In genomic region chr10:131311661-131312260, GRCh38 we compare ENCODE assay signal across 10 cellular contexts. TPM values are rescaled to one million over a fixed set of nuclear protein-coding genes. Genes with fewer than 3 reads are reported as not detected.
DNase-seq lines count a peak whose midpoint lies in the region; ATAC-seq and TF ChIP-seq lines count a peak whose summit lies in the region.
"Had no signal": no experiment of that assay in that cellular context is flagged by ENCODE, and none has a peak within 500 bp of the region (broad histone marks: within the 10 kb centered on the region; RNA-seq: fewer than 3 reads in every experiment).

Gene TCERG1L, minus strand, starts transcription at chr10:131311721. Its CDS starts 86 bp downstream, at chr10:131311635.

- H2AFZ ChIP-seq in GM23338 (no peak within 1 kb of the TSS), parathyroid adenoma (peak within 1 kb of the TSS; percentile 73)

- H3K9me3 ChIP-seq in esophagus (ENCODE audit: control insufficient read depth in 2 of 2, insufficient read depth in 1 of 2, low read depth in 1 of 2, low read length in 1 of 2), result peaks cover 0 to 4% of the 10 kb centered on the region in 2 donors
- H3K9me3 ChIP-seq in parathyroid adenoma (ENCODE audit: control insufficient read depth, low read length), result no peaks in the 10 kb centered on the region

- ATAC-seq in GM23338, result peak; percentile 66
- no peak for ATAC-seq in GM21381 (IDR thresholded peaks at IDR 0.05; ENCODE audit: unreplicated experiment)

- H3K79me2 ChIP-seq in GM23338 (replicated peaks; ENCODE audit: insufficient read depth) (no peaks in the 10 kb centered on the region), parathyroid adenoma (no peaks in the 10 kb centered on the region)

- no peak for TF ChIP-seq CTCF in GM23338 (conservative IDR thresholded peaks at IDR 0.05; ENCODE audit: low read depth in 2 of 2)
- no peak for TF ChIP-seq CTCF in parathyroid adenoma (IDR thresholded peaks at IDR 0.05)

- no peak within 1 kb of the TSS for H3K9ac ChIP-seq in parathyroid adenoma

- no peak within 1 kb of the TSS for H3K27ac ChIP-seq in GM23338 (ENCODE audit: low read depth)
- H3K27ac ChIP-seq in esophagus (ENCODE audit: low read depth in 2 of 2, low read length in 1 of 2), result no peak within 1 kb of the TSS
- peak within 1 kb of the TSS; percentile 62 for H3K27ac ChIP-seq in parathyroid adenoma

- H3K4me1 ChIP-seq in GM23338 (ENCODE audit: insufficient read depth) (peaks cover 3% of the 10 kb centered on the region; the same call in 1 of the 2 replicates), esophagus (ENCODE audit: control insufficient read depth in 2 of 2, insufficient read depth in 2 of 2, low read length in 1 of 2) (peaks cover 0 to 14% of the 10 kb centered on the region in 2 donors), parathyroid adenoma (peaks cover 3% of the 10 kb centered on the region)

- DNase-seq in GM23338 (ENCODE audit: low spot score) (peak; percentile 50), NCI-H2171 treated with DMSO at 0.1 percent for 48 hours (lab: John Stamatoyannopoulos, UW) (peak; percentile 31), SW480 (ENCODE audit: low spot score) (no peak), KBM-7 (no peak)
- DNase-seq: stimulated activated naive B cell treated with anti-CD40 and anti-IgM and Interleukin-4, amounts not matched to agents 10 μg/mL and 1 μg/mL and 100 μg/mL, for 72 hours had no signal

- WGBS in esophagus, 2 donors, result 2 to 3% methylated on average over 30 to 89 of the region's 89 CpGs

- H3K4me2 ChIP-seq in GM23338 (peak within 1 kb of the TSS; percentile 78), parathyroid adenoma (ENCODE audit: low read length) (peak within 1 kb of the TSS; percentile 47)

- H3K4me3 ChIP-seq in GM23338 (peak within 1 kb of the TSS; percentile 55), esophagus (ENCODE audit: low read depth in 1 of 2, low read length in 2 of 2) (peak within 1 kb of the TSS; percentile 37 to 47), parathyroid adenoma (ENCODE audit: low read depth, low read length) (peak within 1 kb of the TSS; percentile 11)

- peak within 1 kb of the TSS; percentile 59 for H3K4me3 Mint-ChIP-seq in GM23338

- no peaks in the 10 kb centered on the region for H4K20me1 ChIP-seq in GM23338 (replicated peaks; ENCODE audit: insufficient read depth)

- H3F3A ChIP-seq in GM23338 (replicated peaks; ENCODE audit: low read depth), result no peaks in the 10 kb centered on the region

- H3K27me3 ChIP-seq in GM23338 (ENCODE audit: insufficient read depth), result peaks cover 7% of the 10 kb centered on the region; the same call in 1 of the 2 replicates
- peaks cover 0 to 16% of the 10 kb centered on the region in 2 donors for H3K27me3 ChIP-seq in esophagus (ENCODE audit: control insufficient read depth in 1 of 2, insufficient read depth in 2 of 2, low read length in 2 of 2)
- no peaks in the 10 kb centered on the region for H3K27me3 ChIP-seq in parathyroid adenoma (ENCODE audit: control insufficient read depth, insufficient read depth, low read length)

- peaks cover 75% of the 10 kb centered on the region for H3K9me3 Mint-ChIP-seq in GM23338
- H3K9me3 Mint-ChIP-seq: stimulated activated naive B cell treated with anti-CD40 and anti-IgM and Interleukin-4, amounts not matched to agents 10 μg/mL and 1 μg/mL and 100 μg/mL, for 72 hours had no signal

- H3K4me1 Mint-ChIP-seq in GM23338, result peaks cover 6% of the 10 kb centered on the region; the same call in 2 of the 3 replicates
- H3K4me1 Mint-ChIP-seq: stimulated activated naive B cell treated with anti-CD40 and anti-IgM and Interleukin-4, amounts not matched to agents 10 μg/mL and 1 μg/mL and 100 μg/mL, for 72 hours had no signal

- in situ Hi-C loops in KBM-7 (cut with MboI; ENCODE audit: low pct_unique_long_range_greater_than_20kb, low sequenced_read_pairs), result no loop called here

- H3K9me2 ChIP-seq in GM23338 (ENCODE audit: insufficient read depth), result no peaks in the 10 kb centered on the region

- no peak within 1 kb of the TSS for H3K27ac Mint-ChIP-seq in GM23338

- H3K36me3 ChIP-seq in GM23338 (ENCODE audit: insufficient read depth) (no peaks in the 10 kb centered on the region; the same call in 1 of the 2 replicates), esophagus (ENCODE audit: control insufficient read depth in 2 of 2, insufficient read depth in 2 of 2, low read length in 1 of 2) (no peaks in the 10 kb centered on the region), parathyroid adenoma (ENCODE audit: control insufficient read depth, insufficient read depth, low read length) (no peaks in the 10 kb centered on the region)

- peaks cover 3% of the 10 kb centered on the region for H3K27me3 Mint-ChIP-seq in GM23338 (ENCODE audit: insufficient read depth, low read depth, poor library complexity)

- peaks cover 8% of the 10 kb centered on the region for H3K36me3 Mint-ChIP-seq in GM23338 (ENCODE audit: low read depth)
- H3K36me3 Mint-ChIP-seq: stimulated activated naive B cell treated with anti-CD40 and anti-IgM and Interleukin-4, amounts not matched to agents 10 μg/mL and 1 μg/mL and 100 μg/mL, for 72 hours had no signal

TF ChIP-seq in GM23338, 12 proteins besides CTCF, POLR2A, EP300 and RAD21 (continues in another document):
- TF ChIP-seq NANOG (IDR thresholded peaks at IDR 0.05; ENCODE audit: borderline replicate concordance) (no peak), STAT1 (IDR thresholded peaks at IDR 0.05; ENCODE audit: unreplicated experiment) (no peak), POLR2AphosphoS5 (IDR thresholded peaks at IDR 0.05; ENCODE audit: low read depth) (no peak), EZH2phosphoT487 (IDR thresholded peaks at IDR 0.05; ENCODE audit: unreplicated experiment) (no peak), ZNF331 (CRISPR knock-in tag; IDR thresholded peaks at IDR 0.05; ENCODE audit: low read depth) (no peak), ZNF462 (CRISPR knock-in tag; IDR thresholded peaks at IDR 0.05) (no peak), CREB1 (CRISPR knock-in tag; IDR thresholded peaks at IDR 0.05; ENCODE audit: low read depth) (no peak)

RNA-seq across cellular contexts. Expression of gene TCERG1L, which starts in this region (rescaled TPM):
- total RNA-seq in GM23338 (2014; rRNA removed; shearing (Covaris generic)), result 1.8 and 5.5 TPM in 2 replicates
- 3.6 and 3.9 TPM in 2 replicates for polyA plus RNA-seq in GM23338 (2016; fragmentation: Nextera tagmentation; extraction: Ambion mirVana)
- under 1 TPM in 1 of 2 donors, not detected in 1; 0.48 TPM for polyA plus RNA-seq in esophagus
- total RNA-seq: dermis microvascular lymphatic vessel endothelial cell; T-helper 1 cell treated with Interleukin-12 subunit alpha and Interleukin-12 subunit beta and Interleukin-4 antibody, amounts not matched to agents 30 ng/mL and 1 ng/mL, for 36 hours had no signal

Comparison
In these comparisons a context has a peak if more than half of its experiments do, and no peak if none do; other contexts are left out.
1. DNase-seq: peak in GM23338 (single experiment) and NCI-H2171 treated with DMSO at 0.1 percent for 48 hours (single experiment); none in SW480 (single experiment) and KBM-7 (single experiment).
2. Peak in every context shown above with its lines, with median percentiles within 50 percentile points of each other: H3K4me3 ChIP-seq.